Comparison of ENCODE assay signal across 8 cellular contexts in the genomic region with DNA sequence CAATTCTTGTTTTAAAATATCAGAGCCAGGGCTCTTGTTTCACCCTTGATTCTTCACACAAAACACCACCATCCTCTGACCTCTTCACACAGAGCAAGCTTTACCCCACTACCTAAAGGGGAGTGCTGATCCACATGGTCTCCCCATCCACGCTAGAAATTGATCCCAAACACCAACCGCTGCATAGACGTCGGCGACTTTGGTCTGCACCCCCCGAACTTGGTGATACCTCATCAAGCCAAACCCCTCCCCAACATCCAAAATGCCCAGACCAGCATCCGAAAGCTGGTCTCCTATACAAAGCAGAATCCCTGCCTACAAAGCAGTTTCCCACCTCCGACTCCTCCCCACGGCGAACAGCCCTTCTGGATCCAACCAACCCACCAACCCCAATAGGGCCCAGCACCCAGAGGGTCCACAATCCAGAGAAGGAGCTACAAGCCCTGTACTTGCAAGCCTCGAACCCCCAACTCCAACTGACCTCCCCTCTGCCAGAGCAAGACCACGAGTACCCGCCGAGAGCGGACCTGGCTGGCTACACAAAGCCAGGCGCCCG. TPM values are rescaled to one million over a fixed set of nuclear protein-coding genes. Genes with fewer than 3 reads are reported as not detected.
DNase-seq lines count a peak whose midpoint lies in the region; ATAC-seq and TF ChIP-seq lines count a peak whose summit lies in the region.

No MANE protein-coding gene starts in this region.

- peaks cover 22 to 42% (median 41%) of the 10 kb centered on the region in 3 donors for H3K36me3 Mint-ChIP-seq in naive thymus-derived CD8-positive, alpha-beta T cell

- no peak overlapping the region for H3K4me3 ChIP-seq in KMS-11 (IDR thresholded peaks at IDR 0.05; ENCODE audit: insufficient read depth, low read depth, low read length)

- H3K9ac ChIP-seq in KMS-11: peak overlapping the region; percentile 78

- peaks cover 13 to 33% (median 29%) of the 10 kb centered on the region in 4 donors for H3K4me1 Mint-ChIP-seq in naive thymus-derived CD8-positive, alpha-beta T cell

- H3K4me2 ChIP-seq in KMS-11: peak overlapping the region; percentile 70

- H3K9me3 Mint-ChIP-seq in naive thymus-derived CD8-positive, alpha-beta T cell: peaks cover 0 to 56% (median 26%) of the 10 kb centered on the region in 9 donors

- peak overlapping the region; percentile 98 for H3K27ac ChIP-seq in C4-2B
- peak overlapping the region; percentile 86 for H3K27ac ChIP-seq in KMS-11
- H3K27ac ChIP-seq in cingulate gyrus (ENCODE audit: low read depth, low read length): peak overlapping the region; percentile 81

- no peak for DNase-seq in naive thymus-derived CD8-positive, alpha-beta T cell
- DNase-seq in stimulated activated CD4-positive, alpha-beta T cell treated with anti-CD3 and anti-CD28 coated beads, Interleukin-1b, Interleukin-23, amount 100 ng/mL, for 48 hours: no peak
- DNase-seq in DMS114 treated with DMSO at 0.1 percent for 48 hours (lab: John Stamatoyannopoulos, UW; ENCODE audit: unreplicated experiment): no peak

- no peaks in the 10 kb centered on the region for H3K27me3 Mint-ChIP-seq in naive thymus-derived CD8-positive, alpha-beta T cell

- no peak for ATAC-seq in naive thymus-derived CD8-positive, alpha-beta T cell
- ATAC-seq in HG03571 (IDR thresholded peaks at IDR 0.05; ENCODE audit: unreplicated experiment): no peak
- ATAC-seq in GM21786 (IDR thresholded peaks at IDR 0.05; ENCODE audit: unreplicated experiment): no peak

- H2AFZ ChIP-seq in KMS-11 (ENCODE audit: low read depth): peak overlapping the region; percentile 82; the same call in 1 of the 2 replicates

- no peaks in the 10 kb centered on the region for H3K4me1 ChIP-seq in KMS-11 (ENCODE audit: low read depth, poor library complexity, severe bottlenecking)

- POLR2A ChIA-PET in naive thymus-derived CD8-positive, alpha-beta T cell (lab: Charles Lee): interaction anchor here (0.6 to 4.5 kb wide), 27 partner anchors 9 to 1078 kb away, joined by 3 to 170 read pairs (median 6); a partner anchor contains a TSS

- H3K27me3 ChIP-seq in KMS-11 (ENCODE audit: insufficient read depth, low read depth): no peaks in the 10 kb centered on the region

- H3K79me2 ChIP-seq in KMS-11 (ENCODE audit: insufficient read depth, low read depth): peaks cover 21% of the 10 kb centered on the region

- peak overlapping the region; percentile 81 to 99 (median 97) for H3K27ac Mint-ChIP-seq in naive thymus-derived CD8-positive, alpha-beta T cell

- TF ChIP-seq CTCF in C4-2B (conservative IDR thresholded peaks at IDR 0.05) (no peak), KMS-11 (conservative IDR thresholded peaks at IDR 0.05; ENCODE audit: low read depth, low read length) (no peak)

- H3K4me3 Mint-ChIP-seq in naive thymus-derived CD8-positive, alpha-beta T cell: peak overlapping the region; percentile 90 to 100 (median 93)

- H3K36me3 ChIP-seq in KMS-11 (ENCODE audit: insufficient read depth): no peaks in the 10 kb centered on the region

- no peaks in the 10 kb centered on the region for H4K20me1 ChIP-seq in KMS-11 (ENCODE audit: insufficient read depth)

RNA-seq across cellular contexts. Expression of a gene that starts 25.8 kb away (rescaled TPM):
- total RNA-seq in naive thymus-derived CD8-positive, alpha-beta T cell: 10 to 100 TPM; 31.0 to 33.6 TPM
- 100 to 1,000 TPM in 1 of 3 donors, 10 to 100 TPM in 2; 82.6 to 106 (median 85.4) TPM for polyA plus RNA-seq in naive thymus-derived CD8-positive, alpha-beta T cell

RNA-seq across cellular contexts. Expression of a gene that starts 48.4 kb away (rescaled TPM):
- total RNA-seq in naive thymus-derived CD8-positive, alpha-beta T cell: 10 to 100 TPM; 18.7 to 19.7 TPM
- polyA plus RNA-seq in naive thymus-derived CD8-positive, alpha-beta T cell: 10 to 100 TPM; 19.6 to 27.4 (median 25.9) TPM
